In genomic region chr9:136840877-136841645, GRCh38 we compare ENCODE assay signal across 8 cellular contexts. TPM values are rescaled to one million over a fixed set of nuclear protein-coding genes. Genes with fewer than 3 reads are reported as not detected.
DNase-seq lines count a peak whose midpoint lies in the region; ATAC-seq, FAIRE-seq and TF ChIP-seq lines count a peak whose summit lies in the region.

No MANE protein-coding gene starts in this region.

- H3K4me2 ChIP-seq in mesenchymal stem cell (ENCODE audit: low read length, poor library complexity, severe bottlenecking) (peak overlapping the region; percentile 60), OCI-LY7 (ENCODE audit: low read length) (no peak overlapping the region)

- TF ChIP-seq POLR2A in uterus (IDR thresholded peaks at IDR 0.05) = no peak

- H4K91ac ChIP-seq in mesenchymal stem cell (ENCODE audit: low read length) = peak overlapping the region; percentile 70

- CTCF ChIA-PET in OCI-LY7 (lab: Charles Lee; ENCODE audit: unreplicated experiment) = no interaction called here

- no peak overlapping the region for H3K9ac ChIP-seq in mesenchymal stem cell (ENCODE audit: low read length)

- H2BK120ac ChIP-seq in mesenchymal stem cell (ENCODE audit: low read depth, low read length) = no peak overlapping the region

- in situ Hi-C loops in astrocyte of the spinal cord (cut with HindIII; ENCODE audit: low sequenced_read_pairs) = no loop called here

- H3K27me3 ChIP-seq in mesenchymal stem cell (ENCODE audit: control insufficient read depth in 1 of 2, insufficient read depth in 1 of 2, low read length in 2 of 2) (peaks cover 0 to 13% of the 10 kb centered on the region in 2 experiments), uterus (peaks cover 13 to 16% of the 10 kb centered on the region in 2 donors)

- H3K27ac ChIP-seq in mesenchymal stem cell (ENCODE audit: low read length, poor library complexity, severe bottlenecking) = peak overlapping the region; percentile 89
- no peak overlapping the region for H3K27ac ChIP-seq in uterus
- H3K27ac ChIP-seq in OCI-LY7 (ENCODE audit: low read depth, low read length, poor library complexity, severe bottlenecking) = no peak overlapping the region

- H3K4me3 ChIP-seq in astrocyte of the spinal cord (ENCODE audit: low read depth, low read length) (no peak overlapping the region), mesenchymal stem cell (ENCODE audit: insufficient read depth in 1 of 2, low read depth in 1 of 2, low read length in 2 of 2) (no peak overlapping the region), uterus (no peak overlapping the region), OCI-LY7 (ENCODE audit: low read depth, low read length, poor library complexity, severe bottlenecking) (no peak overlapping the region)

- H3K23ac ChIP-seq in mesenchymal stem cell (ENCODE audit: low read length in 2 of 2) = no peak overlapping the region

- H3K18ac ChIP-seq in mesenchymal stem cell (ENCODE audit: low read depth in 1 of 2, low read length in 2 of 2) = peak overlapping the region; percentile 74 to 83

- ATAC-seq in HG02938 (IDR thresholded peaks at IDR 0.05; ENCODE audit: unreplicated experiment) = no peak
- no peak for ATAC-seq in GM18498 (IDR thresholded peaks at IDR 0.05; ENCODE audit: unreplicated experiment)

- H2AK5ac ChIP-seq in mesenchymal stem cell (ENCODE audit: low read length, severe bottlenecking) = no peak overlapping the region

- intact Hi-C loops in uterus (cut with DNase I; ENCODE audit: low total_unique reads) = no loop called here
- intact Hi-C loops in OCI-LY7 (cut with micrococcal nuclease; ENCODE audit: unreplicated experiment) = no loop called here

- H4K20me1 ChIP-seq in OCI-LY7 (ENCODE audit: insufficient read depth, low read length) = no peaks in the 10 kb centered on the region

- peak overlapping the region; percentile 82 for H4K8ac ChIP-seq in mesenchymal stem cell (ENCODE audit: low read length)

- peak; percentile 48 for FAIRE-seq in G401.6 (lab: Jason Lieb, UNC)

- no peak overlapping the region for H3K4ac ChIP-seq in mesenchymal stem cell (ENCODE audit: low read depth in 1 of 2, low read length in 2 of 2)

- no peak overlapping the region for H2BK5ac ChIP-seq in mesenchymal stem cell (ENCODE audit: low read depth, low read length, poor library complexity, severe bottlenecking)

- H3K79me2 ChIP-seq in OCI-LY7 (ENCODE audit: insufficient read depth, low read depth, low read length) = no peaks in the 10 kb centered on the region

- peaks cover 12 to 64% of the 10 kb centered on the region in 2 experiments for H3K36me3 ChIP-seq in mesenchymal stem cell (ENCODE audit: control insufficient read depth in 1 of 2, insufficient read depth in 2 of 2, low read depth in 1 of 2, low read length in 2 of 2)
- no peaks in the 10 kb centered on the region for H3K36me3 ChIP-seq in uterus
- peaks cover 42% of the 10 kb centered on the region for H3K36me3 ChIP-seq in OCI-LY7 (ENCODE audit: insufficient read depth, low read length)

- peaks cover 45% of the 10 kb centered on the region for H3K4me1 ChIP-seq in mesenchymal stem cell (ENCODE audit: control insufficient read depth, insufficient read depth, low read depth, low read length)
- peaks cover 0 to 29% of the 10 kb centered on the region in 2 donors for H3K4me1 ChIP-seq in uterus
- peaks cover 22% of the 10 kb centered on the region for H3K4me1 ChIP-seq in OCI-LY7 (ENCODE audit: insufficient read depth, low read length, poor library complexity, severe bottlenecking)

- peak overlapping the region in 1 of 2 experiments; percentile 90 for H2BK12ac ChIP-seq in mesenchymal stem cell (ENCODE audit: low read length in 2 of 2)

- H2BK15ac ChIP-seq in mesenchymal stem cell (ENCODE audit: low read depth, poor library complexity, severe bottlenecking) = peak overlapping the region; percentile 44

- peaks cover 2% of the 10 kb centered on the region for H3K79me1 ChIP-seq in mesenchymal stem cell (replicated peaks; ENCODE audit: low read length, poor library complexity, severe bottlenecking)

- H3K14ac ChIP-seq in mesenchymal stem cell (ENCODE audit: low read length in 2 of 2) = peak overlapping the region in 1 of 2 experiments; percentile 26

- no peak for TF ChIP-seq CTCF in astrocyte of the spinal cord (IDR thresholded peaks at IDR 0.05; ENCODE audit: low read depth, low read length)
- no peak for TF ChIP-seq CTCF in uterus (IDR thresholded peaks at IDR 0.05)
- TF ChIP-seq CTCF in OCI-LY7 (conservative IDR thresholded peaks at IDR 0.05; ENCODE audit: low read length) = no peak

- BruUV-seq in OCI-LY7 (replicated peaks; lab: Mats Ljungman, UMichigan) = no TSS peak

- 69% methylated on average over 25 of the region's 28 CpGs for WGBS in mesenchymal stem cell

- POLR2A ChIA-PET in OCI-LY7 (lab: Charles Lee) = interaction anchor here (1.2 kb wide), 1 partner anchor 34 kb away, joined by 3 read pairs; the partner anchor contains the start of gene RABL6

- H3K9me3 ChIP-seq in mesenchymal stem cell (ENCODE audit: control insufficient read depth, low read length) (no peaks in the 10 kb centered on the region), uterus (no peaks in the 10 kb centered on the region), OCI-LY7 (ENCODE audit: low read length) (no peaks in the 10 kb centered on the region)

- DNase-seq in NCI-H2171 treated with DMSO at 0.1 percent for 48 hours (lab: John Stamatoyannopoulos, UW) (peak; percentile 91), astrocyte of the spinal cord (ENCODE audit: low read depth, low spot score) (peak; percentile 62), mesenchymal stem cell (peak; percentile 79), uterus (no peak), OCI-LY7 (ENCODE audit: low spot score) (no peak)

- no peak overlapping the region for H2AFZ ChIP-seq in mesenchymal stem cell (ENCODE audit: low read depth, low read length)
- H2AFZ ChIP-seq in OCI-LY7 (ENCODE audit: low read length) = no peak overlapping the region

- no peaks in the 10 kb centered on the region for H3K9me2 ChIP-seq in OCI-LY7 (ENCODE audit: insufficient read depth, low read length)

RNA-seq across cellular contexts. Expression of gene AJM1, which starts 1.2 kb away (rescaled TPM):
- polyA plus RNA-seq in mesenchymal stem cell (2013, experiment 1 of 2) = 2.3 TPM
- 2.4 TPM for polyA plus RNA-seq in mesenchymal stem cell (2013, experiment 2 of 2)
- total RNA-seq in uterus (1 to 10 TPM in 3 of 4 donors, not detected in 1; 1.3 to 3.6 (median 3.6) TPM), OCI-LY7 (2022) (4.6 and 5.1 TPM in 2 replicates)
- 2.4 and 2.5 TPM in 2 replicates for total RNA-seq in OCI-LY7 (2014; rRNA removed; shearing (Covaris generic))

RNA-seq across cellular contexts. Expression of gene PHPT1, which starts 8.1 kb away (rescaled TPM):
- 179 TPM for polyA plus RNA-seq in mesenchymal stem cell (2013, experiment 1 of 2)
- polyA plus RNA-seq in mesenchymal stem cell (2013, experiment 2 of 2) = 179 TPM
- total RNA-seq in uterus (10 to 100 TPM; 12.4 to 55.5 (median 31.4) TPM), OCI-LY7 (2022) (42.4 and 49.9 TPM in 2 replicates)
- 56.9 and 81.9 TPM in 2 replicates for total RNA-seq in OCI-LY7 (2014; rRNA removed; shearing (Covaris generic))

RNA-seq across cellular contexts. Expression of gene MAMDC4, which starts 11.1 kb away (rescaled TPM):
- 1.6 TPM for polyA plus RNA-seq in mesenchymal stem cell (2013, experiment 1 of 2)
- 2.1 TPM for polyA plus RNA-seq in mesenchymal stem cell (2013, experiment 2 of 2)
- total RNA-seq in uterus (1 to 10 TPM in 2 of 4 donors, under 1 TPM in 1, not detected in 1; 0.26 to 4.3 (median 4.2) TPM), OCI-LY7 (2022) (12.7 and 14.2 TPM in 2 replicates)
- 11.7 and 14.0 TPM in 2 replicates for total RNA-seq in OCI-LY7 (2014; rRNA removed; shearing (Covaris generic))

RNA-seq across cellular contexts. Expression of gene EDF1, which starts 25.0 kb away (rescaled TPM):
- 391 TPM for polyA plus RNA-seq in mesenchymal stem cell (2013, experiment 1 of 2)
- polyA plus RNA-seq in mesenchymal stem cell (2013, experiment 2 of 2) = 389 TPM
- 100 to 1,000 TPM in 3 of 4 donors, 10 to 100 TPM in 1; 75.6 to 244 (median 144) TPM for total RNA-seq in uterus
- total RNA-seq in OCI-LY7 (2014; rRNA removed; shearing (Covaris generic)) = 272 and 409 TPM in 2 replicates
- 222 and 246 TPM in 2 replicates for total RNA-seq in OCI-LY7 (2022)

RNA-seq across cellular contexts. Expression of gene RABL6, which starts 33.3 kb away (rescaled TPM):
- 74.0 TPM for polyA plus RNA-seq in mesenchymal stem cell (2013, experiment 1 of 2)
- 70.6 TPM for polyA plus RNA-seq in mesenchymal stem cell (2013, experiment 2 of 2)
- 10 to 100 TPM; 28.8 to 57.9 (median 39.6) TPM for total RNA-seq in uterus
- 97.0 and 113 TPM in 2 replicates for total RNA-seq in OCI-LY7 (2014; rRNA removed; shearing (Covaris generic))
- total RNA-seq in OCI-LY7 (2022) = 126 and 133 TPM in 2 replicates

Comparison
In these comparisons a context has a peak if more than half of its experiments do, and no peak if none do; other contexts are left out.
1. DNase-seq: peak in NCI-H2171 treated with DMSO at 0.1 percent for 48 hours (single experiment), astrocyte of the spinal cord (single experiment) and mesenchymal stem cell (single experiment); none in uterus (0 of 2) and OCI-LY7 (single experiment).